In genomic region chr1:235073331-235073967, GRCh38 we compare ENCODE assay signal across 1 cellular context.
TF ChIP-seq lines count a peak whose summit lies in the region.

No MANE protein-coding gene starts in this region.

TF ChIP-seq in HepG2, 621 proteins besides CTCF, POLR2A, EP300 and RAD21 (continued from another document):
- TF ChIP-seq IRF1 (CRISPR knock-in tag; IDR thresholded peaks at IDR 0.05; ENCODE audit: low read depth) (no peak), ZNF784 (CRISPR knock-in tag; IDR thresholded peaks at IDR 0.05; ENCODE audit: borderline replicate concordance) (peak; percentile 81; the same call in 1 of the 2 replicates), NAIF1 (CRISPR knock-in tag; IDR thresholded peaks at IDR 0.05; ENCODE audit: borderline replicate concordance) (peak; percentile 63; the same call in 1 of the 2 replicates), ZNF619 (CRISPR knock-in tag; IDR thresholded peaks at IDR 0.05) (peak; percentile 54; the same call in 1 of the 2 replicates), FOXA3 (CRISPR knock-in tag; IDR thresholded peaks at IDR 0.05) (peak; percentile 97), TCF12 (IDR thresholded peaks at IDR 0.05) (no peak), TCF12 (CRISPR knock-in tag; IDR thresholded peaks at IDR 0.05) (peak; percentile 92), ZNF138 (CRISPR knock-in tag; IDR thresholded peaks at IDR 0.05; ENCODE audit: low read depth) (0 out of 2 replicates have a peak, but pooled peaks have one; percentile 30), HNF1B (CRISPR knock-in tag; IDR thresholded peaks at IDR 0.05) (peak; percentile 59; the same call in 1 of the 2 replicates)
